Comparison of ENCODE assay signal across 18 cellular contexts in the genomic region with DNA sequence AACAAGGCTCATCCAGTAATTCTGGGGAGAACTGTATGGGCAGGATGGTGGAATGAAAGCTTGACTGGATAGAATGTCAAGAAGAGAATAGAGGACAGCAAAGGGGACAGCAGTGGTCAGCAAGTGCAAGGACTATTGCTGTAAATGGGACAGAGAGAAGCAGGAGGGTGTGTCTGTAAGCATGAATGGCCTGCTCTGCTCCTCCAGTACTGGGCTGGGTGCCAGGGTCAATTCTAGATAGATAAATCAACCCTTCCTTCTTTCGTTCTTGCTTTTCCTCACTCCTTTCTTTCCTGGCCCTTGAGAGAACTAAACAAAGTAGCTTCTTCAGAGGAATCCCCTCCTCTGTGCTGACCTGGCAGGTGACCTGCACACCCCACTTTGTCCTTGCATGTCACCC.
A peak's percentile ranks its signal among the peaks of the same experiment; 100 is the strongest.
DNase-seq lines count a peak whose midpoint lies in the region; ATAC-seq lines count a peak whose summit lies in the region.
"Had no signal": no experiment of that assay in that cellular context is flagged by ENCODE, and none has a peak within 500 bp of the region (broad histone marks: within the 10 kb centered on the region; RNA-seq: fewer than 3 reads in every experiment).

No MANE protein-coding gene starts in this region.

- no peaks in the 10 kb centered on the region for H3K36me3 Mint-ChIP-seq in stimulated activated naive B cell treated with anti-CD40 and anti-IgM and Interleukin-4, amounts not matched to agents 10 μg/mL and 1 μg/mL and 100 μg/mL, for 72 hours
- H3K36me3 Mint-ChIP-seq: CD4-positive, CD25-positive, alpha-beta regulatory T cell had no signal

- H3K27me3 Mint-ChIP-seq in stimulated activated naive B cell treated with anti-CD40 and anti-IgM and Interleukin-4, amounts not matched to agents 10 μg/mL and 1 μg/mL and 100 μg/mL, for 72 hours, result no peaks in the 10 kb centered on the region
- H3K27me3 Mint-ChIP-seq: CD4-positive, CD25-positive, alpha-beta regulatory T cell; CD8-positive, alpha-beta memory T cell had no signal

- H3K9me3 Mint-ChIP-seq in stimulated activated naive B cell treated with anti-CD40 and anti-IgM and Interleukin-4, amounts not matched to agents 10 μg/mL and 1 μg/mL and 100 μg/mL, for 72 hours, result peaks cover 2 to 3% of the 10 kb centered on the region in 2 donors
- H3K9me3 Mint-ChIP-seq: CD8-positive, alpha-beta memory T cell had no signal

- intact Hi-C loops in left colon (cut with DNase I, micrococcal nuclease), result no loop called here

- no peaks in the 10 kb centered on the region for H3K4me1 Mint-ChIP-seq in stimulated activated naive B cell treated with anti-CD40 and anti-IgM and Interleukin-4, amounts not matched to agents 10 μg/mL and 1 μg/mL and 100 μg/mL, for 72 hours

- no peak overlapping the region for H3K27ac Mint-ChIP-seq in stimulated activated naive B cell treated with anti-CD40 and anti-IgM and Interleukin-4, amounts not matched to agents 10 μg/mL and 1 μg/mL and 100 μg/mL, for 72 hours
- H3K27ac Mint-ChIP-seq: CD4-positive, CD25-positive, alpha-beta regulatory T cell had no signal

- H3K4me3 Mint-ChIP-seq in stimulated activated naive B cell treated with anti-CD40 and anti-IgM and Interleukin-4, amounts not matched to agents 10 μg/mL and 1 μg/mL and 100 μg/mL, for 72 hours, result no peak overlapping the region
- H3K4me3 Mint-ChIP-seq: CD4-positive, CD25-positive, alpha-beta regulatory T cell; CD8-positive, alpha-beta memory T cell had no signal

- DNase-seq in NCI-H748 (lab: John Stamatoyannopoulos, UW; ENCODE audit: unreplicated experiment) (peak; percentile 18), NCI-H748 treated with DMSO at 0.1 percent for 48 hours (lab: John Stamatoyannopoulos, UW) (no peak), left colon (peak; percentile 73 to 76), renal cortical epithelial cell (ENCODE audit: low read depth) (peak; percentile 13)
- no peak for DNase-seq in stimulated activated naive B cell treated with anti-CD40 and anti-IgM and Interleukin-4, amounts not matched to agents 10 μg/mL and 1 μg/mL and 100 μg/mL, for 72 hours
- no peak for DNase-seq in stimulated activated CD8-positive, alpha-beta memory T cell treated with anti-CD3 and anti-CD28 coated beads, Interleukin-4, amount 100 ng/mL, for 48 hours
- DNase-seq: BE2C; C1 segment of cervical spinal cord; CD4-positive, CD25-positive, alpha-beta regulatory T cell; CD8-positive, alpha-beta memory T cell; COR-L47; DMS 273 treated with DMSO at 0.1 percent for 48 hours; DMS79; GDM1; GOT3; H7; IMR-90 had no signal

- ATAC-seq in left colon, result peak; percentile 92
- no peak for ATAC-seq in stimulated activated naive B cell treated with anti-CD40 and anti-IgM and Interleukin-4, amounts not matched to agents 10 μg/mL and 1 μg/mL and 100 μg/mL, for 72 hours (replicated peaks)
- no peak for ATAC-seq in GM21737 (IDR thresholded peaks at IDR 0.05; ENCODE audit: unreplicated experiment)

Comparison
In these comparisons a context has a peak if more than half of its experiments do, and no peak if none do; other contexts are left out.
1. DNase-seq: peak in NCI-H748 (single experiment), left colon (2 of 2) and renal cortical epithelial cell (single experiment); none in NCI-H748 treated with DMSO at 0.1 percent for 48 hours (single experiment), stimulated activated naive B cell treated with anti-CD40 and anti-IgM and Interleukin-4, amounts not matched to agents 10 μg/mL and 1 μg/mL and 100 μg/mL, for 72 hours (single experiment) and stimulated activated CD8-positive, alpha-beta memory T cell treated with anti-CD3 and anti-CD28 coated beads, Interleukin-4, amount 100 ng/mL, for 48 hours (single experiment).